ENCODE assay signal across 1 cellular context in genomic region chr11:65500262-65501004, GRCh38.
TF ChIP-seq lines count a peak whose summit lies in the region.

No MANE protein-coding gene starts in this region.

TF ChIP-seq in SK-N-SH treated with all-trans-retinoic acid at 6 μM for 48 hours, 23 proteins besides CTCF, POLR2A, EP300 and RAD21:
- peak; percentile 13; the same call in 1 of the 2 replicates for TF ChIP-seq RARB (CRISPR knock-in tag; IDR thresholded peaks at IDR 0.05)
- no peak for TF ChIP-seq SNAI2 (CRISPR knock-in tag; IDR thresholded peaks at IDR 0.05)
- no peak for TF ChIP-seq ZNF565 (CRISPR knock-in tag; conservative IDR thresholded peaks at IDR 0.05; ENCODE audit: low read depth)
- TF ChIP-seq TOX (CRISPR knock-in tag; IDR thresholded peaks at IDR 0.05; ENCODE audit: borderline replicate concordance): peak; percentile 26; the same call in 1 of the 2 replicates
- TF ChIP-seq CSDC2 (CRISPR knock-in tag; IDR thresholded peaks at IDR 0.05): no peak
- peak; percentile 92 for TF ChIP-seq GLIS3 (CRISPR knock-in tag; IDR thresholded peaks at IDR 0.05)
- peak; percentile 45 for TF ChIP-seq PATZ1 (CRISPR knock-in tag; IDR thresholded peaks at IDR 0.05; ENCODE audit: borderline replicate concordance)
- peak; percentile 15 for TF ChIP-seq ZFP30 (CRISPR knock-in tag; IDR thresholded peaks at IDR 0.05)
- peak; percentile 63; the same call in 1 of the 2 replicates for TF ChIP-seq ZC3H10 (CRISPR knock-in tag; IDR thresholded peaks at IDR 0.05)
- no peak for TF ChIP-seq ZNF70 (CRISPR knock-in tag; IDR thresholded peaks at IDR 0.05)
- no peak; the same call in none of the 2 replicates for TF ChIP-seq CSRNP3 (CRISPR knock-in tag; IDR thresholded peaks at IDR 0.05)
